ENCODE assay signal across 17 cellular contexts in genomic region chr14:65084554-65085190, GRCh38. TPM values are rescaled to one million over a fixed set of nuclear protein-coding genes. Genes with fewer than 3 reads are reported as not detected.
DNase-seq lines count a peak whose midpoint lies in the region; ATAC-seq, FAIRE-seq and TF ChIP-seq lines count a peak whose summit lies in the region.
"Had no signal": no experiment of that assay in that cellular context is flagged by ENCODE, and none has a peak within 500 bp of the region (broad histone marks: within the 10 kb centered on the region; RNA-seq: fewer than 3 reads in every experiment).

No MANE protein-coding gene starts in this region.

- peak; percentile 28 for FAIRE-seq in HTR-8/SVneo (lab: Jason Lieb, UNC)
- FAIRE-seq: HepG2 had no signal

- peak overlapping the region; percentile 51 for H3K4me2 ChIP-seq in osteoblast (ENCODE audit: insufficient read depth, low read length)
- H3K4me2 ChIP-seq: KMS-11 had no signal

- H3K27me3 ChIP-seq in cardiac muscle cell = no peaks in the 10 kb centered on the region
- H3K27me3 ChIP-seq in osteoblast (ENCODE audit: insufficient read depth, low read length) = no peaks in the 10 kb centered on the region

- H3K4me3 Mint-ChIP-seq in activated T-cell treated with anti-CD3 and anti-CD28 coated beads, Interleukin-2, amount 50 U/mL, for 72 hours = no peak overlapping the region
- no peak overlapping the region for H3K4me3 Mint-ChIP-seq in activated T-cell treated with anti-CD3 and anti-CD28 coated beads, Interleukin-2, amount 50 U/mL, for 4 hours
- H3K4me3 Mint-ChIP-seq: B cell had no signal

- no peak for DNase-seq in activated T-cell treated with anti-CD3 and anti-CD28 coated beads, Interleukin-2, amount 50 U/mL, for 72 hours
- DNase-seq in activated T-cell treated with anti-CD3 and anti-CD28 coated beads, Interleukin-2, amount 50 U/mL, for 4 hours = no peak
- DNase-seq in HTR-8/SVneo (ENCODE audit: insufficient read length, low spot score) (no peak), cardiac muscle cell (ENCODE audit: low read depth in 1 of 2, low spot score in 1 of 2) (no peak), osteoblast (ENCODE audit: insufficient read length, low spot score, missing footprints) (no peak), RWPE1 (ENCODE audit: low spot score) (no peak), GF-D8 (lab: John Stamatoyannopoulos, UW) (no peak)
- DNase-seq: DMS153, GDM1, HCEC 1CT, MV-4-11, NCI-H1694 treated with DMSO at 0.1 percent for 48 hours, SIG-M5 had no signal

- H3K4me1 Mint-ChIP-seq in activated T-cell treated with anti-CD3 and anti-CD28 coated beads, Interleukin-2, amount 50 U/mL, for 72 hours (ENCODE audit: low read depth) = peaks cover 46% of the 10 kb centered on the region
- peaks cover 69% of the 10 kb centered on the region for H3K4me1 Mint-ChIP-seq in activated T-cell treated with anti-CD3 and anti-CD28 coated beads, Interleukin-2, amount 50 U/mL, for 4 hours (ENCODE audit: low read depth)

- H3K36me3 ChIP-seq in cardiac muscle cell (peaks cover 12% of the 10 kb centered on the region), osteoblast (ENCODE audit: insufficient read depth, low read length) (peaks cover 82% of the 10 kb centered on the region)

- POLR2A ChIA-PET in RWPE1 (lab: Yijun Ruan, JAX; ENCODE audit: low non-redundant PET) = no interaction called here

- H3K27ac ChIP-seq in cardiac muscle cell (peak overlapping the region; percentile 59), osteoblast (ENCODE audit: low read depth, low read length) (peak overlapping the region; percentile 59), RWPE1 (no peak overlapping the region)
- H3K27ac ChIP-seq: KMS-11 had no signal

- no peaks in the 10 kb centered on the region for H3K27me3 Mint-ChIP-seq in activated T-cell treated with anti-CD3 and anti-CD28 coated beads, Interleukin-2, amount 50 U/mL, for 72 hours (ENCODE audit: low read depth)
- H3K27me3 Mint-ChIP-seq in activated T-cell treated with anti-CD3 and anti-CD28 coated beads, Interleukin-2, amount 50 U/mL, for 4 hours (ENCODE audit: low read depth) = no peaks in the 10 kb centered on the region
- H3K27me3 Mint-ChIP-seq: B cell had no signal

- H3K9me3 ChIP-seq in cardiac muscle cell (ENCODE audit: low read depth) (no peaks in the 10 kb centered on the region), osteoblast (ENCODE audit: low read depth, low read length) (no peaks in the 10 kb centered on the region)

- peak overlapping the region; percentile 75 for H3K27ac Mint-ChIP-seq in activated T-cell treated with anti-CD3 and anti-CD28 coated beads, Interleukin-2, amount 50 U/mL, for 72 hours
- H3K27ac Mint-ChIP-seq: B cell had no signal

- peaks cover 40 to 78% of the 10 kb centered on the region in 2 donors for H3K36me3 Mint-ChIP-seq in activated T-cell treated with anti-CD3 and anti-CD28 coated beads, Interleukin-2, amount 50 U/mL, for 72 hours (ENCODE audit: insufficient read depth in 2 of 2)
- H3K36me3 Mint-ChIP-seq in activated T-cell treated with anti-CD3 and anti-CD28 coated beads, Interleukin-2, amount 50 U/mL, for 4 hours (ENCODE audit: insufficient read depth) = peaks cover 62% of the 10 kb centered on the region

- H3K4me3 ChIP-seq in cardiac muscle cell (no peak overlapping the region), osteoblast (ENCODE audit: insufficient read depth, low read length) (no peak overlapping the region)

- H4K20me1 ChIP-seq in osteoblast (ENCODE audit: insufficient read depth, low read length) = peaks cover 21% of the 10 kb centered on the region

- ATAC-seq in activated T-cell treated with anti-CD3 and anti-CD28 coated beads, Interleukin-2, amount 50 U/mL, for 72 hours (replicated peaks in 1 of 2) = no peak
- no peak for ATAC-seq in activated T-cell treated with anti-CD3 and anti-CD28 coated beads, Interleukin-2, amount 50 U/mL, for 4 hours
- ATAC-seq in HG02678 (IDR thresholded peaks at IDR 0.05; ENCODE audit: unreplicated experiment) = no peak
- ATAC-seq: HepG2 had no signal

- CTCF ChIA-PET in RWPE1 (lab: Yijun Ruan, JAX) = no interaction called here

- TF ChIP-seq CTCF in cardiac muscle cell (IDR thresholded peaks at IDR 0.05; ENCODE audit: low read depth, low read length) = no peak
- TF ChIP-seq CTCF in osteoblast (IDR thresholded peaks at IDR 0.05; ENCODE audit: extremely low read depth, low read depth, low read length) = no peak
- TF ChIP-seq CTCF in RWPE1 (conservative IDR thresholded peaks at IDR 0.05; ENCODE audit: low read depth) = no peak

- no peak overlapping the region for H2AFZ ChIP-seq in osteoblast (ENCODE audit: low read length)

- H3K4me1 ChIP-seq in cardiac muscle cell (ENCODE audit: low read depth) (peaks cover 17% of the 10 kb centered on the region), osteoblast (ENCODE audit: insufficient read depth, low read length) (peaks cover 20% of the 10 kb centered on the region)

- peaks cover 70% of the 10 kb centered on the region for H3K79me2 ChIP-seq in osteoblast (ENCODE audit: insufficient read depth, low read length)

- peaks cover 0 to 8% of the 10 kb centered on the region in 2 donors for H3K9me3 Mint-ChIP-seq in activated T-cell treated with anti-CD3 and anti-CD28 coated beads, Interleukin-2, amount 50 U/mL, for 72 hours
- H3K9me3 Mint-ChIP-seq in activated T-cell treated with anti-CD3 and anti-CD28 coated beads, Interleukin-2, amount 50 U/mL, for 4 hours = peaks cover 8% of the 10 kb centered on the region

RNA-seq across cellular contexts. Expression of gene MAX, which starts 17.6 kb away (rescaled TPM):
- 100 to 1,000 TPM; 115 to 118 TPM for total RNA-seq in activated T-cell treated with anti-CD3 and anti-CD28 coated beads, Interleukin-2, amount 50 U/mL, for 72 hours
- 100 to 1,000 TPM; 134 to 151 (median 143) TPM for total RNA-seq in activated T-cell treated with anti-CD3 and anti-CD28 coated beads, Interleukin-2, amount 50 U/mL, for 4 hours
- total RNA-seq in cardiac muscle cell = 32.6 and 36.2 TPM in 2 replicates
- 39.0 and 43.0 TPM in 2 replicates for polyA plus RNA-seq in cardiac muscle cell
- 66.6 and 72.8 TPM in 2 replicates for total RNA-seq in osteoblast
